8 cellular contexts compared by ENCODE assay signal in the genomic region with DNA sequence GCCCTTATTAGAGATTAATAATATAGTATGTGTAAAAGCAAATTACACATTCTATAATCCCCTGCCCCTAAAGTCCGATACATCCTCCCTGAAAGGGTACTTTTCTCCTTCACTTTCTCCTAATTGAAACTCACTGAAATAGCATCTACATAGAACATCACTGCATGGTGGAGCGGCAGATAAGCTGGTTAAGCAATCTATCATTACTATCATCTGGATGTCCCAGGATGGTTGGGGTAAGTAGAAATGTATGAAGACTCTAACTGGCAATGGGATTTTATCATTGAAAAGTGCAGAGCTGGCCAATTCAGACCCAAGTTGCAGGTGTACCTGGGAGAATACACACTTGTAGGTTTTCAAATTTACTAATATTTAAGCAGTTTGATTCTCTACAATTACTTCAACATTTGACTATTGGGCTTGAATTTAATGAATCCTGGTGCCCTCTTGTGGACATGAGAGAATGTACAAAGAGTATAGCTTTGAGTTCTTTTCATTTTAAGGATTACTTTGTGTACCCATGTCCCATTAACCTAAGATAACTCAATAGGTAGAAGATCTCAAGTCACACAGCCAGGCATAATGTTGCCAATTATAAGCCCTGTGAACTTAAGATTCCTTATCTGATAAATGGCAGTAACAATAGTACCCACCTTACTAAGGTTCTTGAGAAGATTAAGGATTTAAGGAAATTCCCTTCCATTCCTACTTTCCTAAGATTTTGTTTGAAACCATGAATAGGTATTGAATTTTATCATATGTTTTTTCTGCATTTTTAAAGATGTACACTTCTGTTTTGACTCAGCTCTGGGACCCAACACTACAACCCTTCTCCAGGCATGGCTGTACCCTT.
A peak's percentile ranks its signal among the peaks of the same experiment; 100 is the strongest.
DNase-seq lines count a peak whose midpoint lies in the region; ATAC-seq, FAIRE-seq and TF ChIP-seq lines count a peak whose summit lies in the region.

No MANE protein-coding gene starts in this region.

- no peak overlapping the region for H2AFZ ChIP-seq in osteoblast (ENCODE audit: low read length)

- no peaks in the 10 kb centered on the region for H3K4me1 Mint-ChIP-seq in activated T-helper 17 cell treated with anti-CD3 and anti-CD28 coated beads, Interleukin-2, amount 50 U/mL, for 72 hours

- DNase-seq in DMS53 treated with DMSO at 0.1 percent for 48 hours (lab: John Stamatoyannopoulos, UW; ENCODE audit: unreplicated experiment) (peak; percentile 40), RCC 7860 (ENCODE audit: low spot score) (peak; percentile 45), erythroblast (lab: John Stamatoyannopoulos, UW) (peak; percentile 24 to 55), osteoblast (ENCODE audit: insufficient read length, low spot score, missing footprints) (peak; percentile 90)

- peaks cover 20% of the 10 kb centered on the region for H3K27me3 ChIP-seq in osteoblast (ENCODE audit: insufficient read depth, low read length)

- H3K36me3 ChIP-seq in osteoblast (ENCODE audit: insufficient read depth, low read length): no peaks in the 10 kb centered on the region

- peaks cover 21% of the 10 kb centered on the region for H3K27me3 Mint-ChIP-seq in activated T-helper 17 cell treated with anti-CD3 and anti-CD28 coated beads, Interleukin-2, amount 50 U/mL, for 72 hours

- H3K4me1 ChIP-seq in osteoblast (ENCODE audit: insufficient read depth, low read length): no peaks in the 10 kb centered on the region

- no peak overlapping the region for H3K4me2 ChIP-seq in osteoblast (ENCODE audit: insufficient read depth, low read length)

- H3K4me3 ChIP-seq in osteoblast (ENCODE audit: insufficient read depth, low read length): no peak overlapping the region

- H3K9me3 Mint-ChIP-seq in activated T-helper 17 cell treated with anti-CD3 and anti-CD28 coated beads, Interleukin-2, amount 50 U/mL, for 72 hours: no peaks in the 10 kb centered on the region

- no peaks in the 10 kb centered on the region for H3K36me3 Mint-ChIP-seq in activated T-helper 17 cell treated with anti-CD3 and anti-CD28 coated beads, Interleukin-2, amount 50 U/mL, for 72 hours (ENCODE audit: low read depth)

- no peak overlapping the region for H3K4me3 Mint-ChIP-seq in activated T-helper 17 cell treated with anti-CD3 and anti-CD28 coated beads, Interleukin-2, amount 50 U/mL, for 72 hours

- no peak for TF ChIP-seq POLR2A in erythroblast (IDR thresholded peaks at IDR 0.05; ENCODE audit: low read length)

- H4K20me1 ChIP-seq in osteoblast (ENCODE audit: insufficient read depth, low read length): no peaks in the 10 kb centered on the region

- peak; percentile 63 for FAIRE-seq in RCC 7860 (lab: Jason Lieb, UNC)

- no peaks in the 10 kb centered on the region for H3K79me2 ChIP-seq in osteoblast (ENCODE audit: insufficient read depth, low read length)

- ATAC-seq in HG03354 (IDR thresholded peaks at IDR 0.05; ENCODE audit: poor library complexity, severe bottlenecking, unreplicated experiment): peak; percentile 56
- no peak for ATAC-seq in GM21717 (IDR thresholded peaks at IDR 0.05; ENCODE audit: unreplicated experiment)
- ATAC-seq in activated CD4-positive, CD25-positive, alpha-beta regulatory T cell treated with anti-CD3 and anti-CD28 coated beads, Interleukin-2, amount 50 U/mL, for 24 hours: no peak
- no peak for ATAC-seq in activated T-helper 17 cell treated with anti-CD3 and anti-CD28 coated beads, Interleukin-2, amount 50 U/mL, for 72 hours (replicated peaks)

- no peak overlapping the region for H3K27ac ChIP-seq in osteoblast (ENCODE audit: low read depth, low read length)

- TF ChIP-seq CTCF in osteoblast (IDR thresholded peaks at IDR 0.05; ENCODE audit: extremely low read depth, low read depth, low read length): peak; percentile 69

- no peak overlapping the region for H3K27ac Mint-ChIP-seq in activated T-helper 17 cell treated with anti-CD3 and anti-CD28 coated beads, Interleukin-2, amount 50 U/mL, for 72 hours

- H3K9me3 ChIP-seq in osteoblast (ENCODE audit: low read depth, low read length): no peaks in the 10 kb centered on the region

Comparison
In these comparisons a context has a peak if more than half of its experiments do, and no peak if none do; other contexts are left out.
1. DNase-seq: peak in every context shown above with its lines; median percentile 90 in osteoblast; 45 in RCC 7860; 40 in DMS53 treated with DMSO at 0.1 percent for 48 hours; 40 in erythroblast.